Comparison of ENCODE assay signal across 19 cellular contexts in genomic region chr9:38342096-38342495, GRCh38.
"Had no signal": no experiment of that assay in that cellular context is flagged by ENCODE, and none has a peak within 500 bp of the region (broad histone marks: within the 10 kb centered on the region; RNA-seq: fewer than 3 reads in every experiment).

No MANE protein-coding gene starts in this region.

- H3K79me2 ChIP-seq: parathyroid adenoma had no signal

- H3K36me3 Mint-ChIP-seq: activated naive CD4-positive, alpha-beta T cell treated with anti-CD3 and anti-CD28 coated beads, Interleukin-2, amount 50 U/mL, for 24 hours had no signal

- H3K4me3 ChIP-seq: breast epithelium, gastrocnemius medialis, psoas muscle, tibial nerve had no signal

- H3K27ac Mint-ChIP-seq: activated naive CD4-positive, alpha-beta T cell treated with anti-CD3 and anti-CD28 coated beads, Interleukin-2, amount 50 U/mL, for 24 hours; activated naive CD8-positive, alpha-beta T cell treated with anti-CD3 and anti-CD28 coated beads, Interleukin-2, amount 50 U/mL, for 24 hours; activated T-helper 1 cell treated with anti-CD3 and anti-CD28 coated beads, Interleukin-12 subunit alpha, Interleukin-12 subunit beta, Interleukin-2, Interleukin-4 antibody, amounts not matched to agents 30 ng/mL and 10 ng/mL and 1 ng/mL, durations not matched to agents 14 hours and 24 hours and 36 hours had no signal

- H3K4me1 Mint-ChIP-seq: activated naive CD4-positive, alpha-beta T cell treated with anti-CD3 and anti-CD28 coated beads, Interleukin-2, amount 50 U/mL, for 24 hours had no signal

- H3K9ac ChIP-seq: parathyroid adenoma had no signal

- H3K4me3 Mint-ChIP-seq: activated naive CD4-positive, alpha-beta T cell treated with anti-CD3 and anti-CD28 coated beads, Interleukin-2, amount 50 U/mL, for 24 hours; activated naive CD8-positive, alpha-beta T cell treated with anti-CD3 and anti-CD28 coated beads, Interleukin-2, amount 50 U/mL, for 24 hours; activated T-helper 1 cell treated with anti-CD3 and anti-CD28 coated beads, Interleukin-12 subunit alpha, Interleukin-12 subunit beta, Interleukin-2, Interleukin-4 antibody, amounts not matched to agents 30 ng/mL and 10 ng/mL and 1 ng/mL, durations not matched to agents 14 hours and 24 hours and 36 hours had no signal

- ATAC-seq: activated naive CD8-positive, alpha-beta T cell treated with anti-CD3 and anti-CD28 coated beads, Interleukin-2, amount 50 U/mL, for 24 hours; esophagus mucosa; gastrocnemius medialis; left ventricle myocardium superior; psoas muscle had no signal

- H3K27ac ChIP-seq: breast epithelium, gastrocnemius medialis, parathyroid adenoma, psoas muscle, tibial nerve, VCaP had no signal

- H3K27me3 Mint-ChIP-seq: activated naive CD4-positive, alpha-beta T cell treated with anti-CD3 and anti-CD28 coated beads, Interleukin-2, amount 50 U/mL, for 24 hours had no signal

- H3K27me3 ChIP-seq: breast epithelium, gastrocnemius medialis, tibial nerve had no signal

- H2AFZ ChIP-seq: parathyroid adenoma had no signal

- H3K9me3 Mint-ChIP-seq: activated naive CD4-positive, alpha-beta T cell treated with anti-CD3 and anti-CD28 coated beads, Interleukin-2, amount 50 U/mL, for 24 hours; activated naive CD8-positive, alpha-beta T cell treated with anti-CD3 and anti-CD28 coated beads, Interleukin-2, amount 50 U/mL, for 24 hours; activated T-helper 1 cell treated with anti-CD3 and anti-CD28 coated beads, Interleukin-12 subunit alpha, Interleukin-12 subunit beta, Interleukin-2, Interleukin-4 antibody, amounts not matched to agents 30 ng/mL and 10 ng/mL and 1 ng/mL, durations not matched to agents 14 hours and 24 hours and 36 hours had no signal

- H3K9me3 ChIP-seq: breast epithelium, gastrocnemius medialis, psoas muscle, tibial nerve had no signal

- H3K4me1 ChIP-seq: breast epithelium, gastrocnemius medialis, parathyroid adenoma, psoas muscle had no signal

- H3K36me3 ChIP-seq: breast epithelium, gastrocnemius medialis, tibial nerve had no signal

- DNase-seq: activated CD4-positive, alpha-beta T cell treated with anti-CD3 and anti-CD28 coated beads for 4 hours; activated CD4-positive, alpha-beta T cell treated with anti-CD3 and anti-CD28 coated beads, Interleukin-2, amount 50 U/mL, for 4 hours; activated naive CD8-positive, alpha-beta T cell treated with anti-CD3 and anti-CD28 coated beads, Interleukin-2, amount 50 U/mL, for 24 hours; activated T-cell treated with anti-CD3 and anti-CD28 coated beads, Interleukin-2, amount 50 U/mL, for 1 hour; central memory CD4-positive, alpha-beta T cell; gastrocnemius medialis; glutamatergic neuron; left ventricle myocardium superior; mammary epithelial cell; psoas muscle; stimulated activated CD4-positive, alpha-beta T cell treated with anti-CD3 and anti-CD28 coated beads, Interleukin-2, amount 100 ng/mL, for 48 hours; stimulated activated naive CD4-positive, alpha-beta T cell treated with Interleukin-2 at 50 U/mL for 16 hours had no signal
